In genomic region chr20:19890358-19891117, GRCh38 we compare ENCODE assay signal across 10 cellular contexts.
DNase-seq lines count a peak whose midpoint lies in the region; TF ChIP-seq lines count a peak whose summit lies in the region.
"Had no signal": no experiment of that assay in that cellular context is flagged by ENCODE, and none has a peak within 500 bp of the region (broad histone marks: within the 10 kb centered on the region; RNA-seq: fewer than 3 reads in every experiment).

No MANE protein-coding gene starts in this region.

- H3K4me1 Mint-ChIP-seq in activated naive CD8-positive, alpha-beta T cell treated with anti-CD3 and anti-CD28 coated beads for 36 hours = no peaks in the 10 kb centered on the region

- no peak overlapping the region for H3K9ac ChIP-seq in BLaER1

- H3K36me3 Mint-ChIP-seq in activated naive CD8-positive, alpha-beta T cell treated with anti-CD3 and anti-CD28 coated beads for 36 hours = no peaks in the 10 kb centered on the region

- H3K9me3 Mint-ChIP-seq in activated naive CD8-positive, alpha-beta T cell treated with anti-CD3 and anti-CD28 coated beads for 36 hours = no peaks in the 10 kb centered on the region
- H3K9me3 Mint-ChIP-seq: neural crest cell had no signal

- H3K36me3 ChIP-seq in BLaER1 (no peaks in the 10 kb centered on the region), muscle layer of duodenum (ENCODE audit: control insufficient read depth in 1 of 2, insufficient read depth in 2 of 2, low read length in 2 of 2) (peaks cover 3 to 10% of the 10 kb centered on the region in 2 donors)
- H3K36me3 ChIP-seq: brain microvascular endothelial cell had no signal

- no peak overlapping the region for H3K27ac Mint-ChIP-seq in activated naive CD8-positive, alpha-beta T cell treated with anti-CD3 and anti-CD28 coated beads for 36 hours

- H3K27me3 ChIP-seq in BLaER1 (peaks cover 11% of the 10 kb centered on the region; the same call in 1 of the 2 replicates), muscle layer of duodenum (ENCODE audit: low read depth, low read length) (no peaks in the 10 kb centered on the region)
- H3K27me3 ChIP-seq: brain microvascular endothelial cell had no signal

- no peaks in the 10 kb centered on the region for H3K9me3 ChIP-seq in BLaER1
- H3K9me3 ChIP-seq in muscle layer of duodenum (ENCODE audit: control insufficient read depth in 1 of 2, low read length in 2 of 2) = no peaks in the 10 kb centered on the region

- no peak for TF ChIP-seq POLR2A in erythroblast (IDR thresholded peaks at IDR 0.05; ENCODE audit: low read length)

- H4K20me1 ChIP-seq in BLaER1 = no peaks in the 10 kb centered on the region

- H3K4me1 ChIP-seq in BLaER1 (peaks cover 14% of the 10 kb centered on the region), muscle layer of duodenum (ENCODE audit: control insufficient read depth in 1 of 2, insufficient read depth in 2 of 2, low read length in 2 of 2) (peaks cover 28 to 52% of the 10 kb centered on the region in 2 donors)

- peak; percentile 32 for DNase-seq in NCI-H146 treated with DMSO at 0.1 percent for 48 hours (lab: John Stamatoyannopoulos, UW; ENCODE audit: unreplicated experiment)
- no peak for DNase-seq in caudate nucleus (lab: John Stamatoyannopoulos, UW)
- DNase-seq in activated naive CD8-positive, alpha-beta T cell treated with anti-CD3 and anti-CD28 coated beads for 36 hours = no peak
- DNase-seq in iPS-NIHi11 (ENCODE audit: low spot score) = no peak
- no peak for DNase-seq in erythroblast (lab: John Stamatoyannopoulos, UW)
- DNase-seq in pons (ENCODE audit: low spot score) = no peak
- DNase-seq: brain microvascular endothelial cell had no signal

- H3K4me3 ChIP-seq in BLaER1 (no peak overlapping the region), muscle layer of duodenum (ENCODE audit: low read depth in 1 of 2, low read length in 2 of 2) (peak overlapping the region in 1 of 2 donors; percentile 50)

- peaks cover 41% of the 10 kb centered on the region for H3K27me3 Mint-ChIP-seq in activated naive CD8-positive, alpha-beta T cell treated with anti-CD3 and anti-CD28 coated beads for 36 hours

- 0 out of 2 replicates have a peak overlapping the region, but pooled peaks have one; percentile 16 for H3K4me2 ChIP-seq in BLaER1

- H3K27ac ChIP-seq in BLaER1 = no peak overlapping the region
- H3K27ac ChIP-seq in caudate nucleus (ENCODE audit: low read depth, low read length) = peak overlapping the region; percentile 95
- peak overlapping the region; percentile 90 for H3K27ac ChIP-seq in muscle layer of duodenum (ENCODE audit: low read length)

- no peak overlapping the region for H3K4me3 Mint-ChIP-seq in activated naive CD8-positive, alpha-beta T cell treated with anti-CD3 and anti-CD28 coated beads for 36 hours
- H3K4me3 Mint-ChIP-seq: neural crest cell had no signal
